20 cellular contexts compared by ENCODE assay signal in genomic region chr11:111426615-111427014, GRCh38. TPM values are rescaled to one million over a fixed set of nuclear protein-coding genes. Genes with fewer than 3 reads are reported as not detected.
DNase-seq lines count a peak whose midpoint lies in the region; ATAC-seq and TF ChIP-seq lines count a peak whose summit lies in the region.
"Had no signal": no experiment of that assay in that cellular context is flagged by ENCODE, and none has a peak within 500 bp of the region (broad histone marks: within the 10 kb centered on the region; RNA-seq: fewer than 3 reads in every experiment).

No MANE protein-coding gene starts in this region.

- peaks cover 15% of the 10 kb centered on the region for H3K4me1 ChIP-seq in mammary epithelial cell (ENCODE audit: insufficient read depth, low read length)
- H3K4me1 ChIP-seq: right atrium auricular region, testis had no signal

- no peaks in the 10 kb centered on the region for H3K9me3 Mint-ChIP-seq in stimulated activated memory B cell treated with anti-CD40 and anti-IgM and Interleukin-4, amounts not matched to agents 10 μg/mL and 1 μg/mL and 100 μg/mL, for 72 hours
- H3K9me3 Mint-ChIP-seq: activated naive CD4-positive, alpha-beta T cell treated with anti-CD3 and anti-CD28 coated beads, Interleukin-2, amount 50 U/mL, for 72 hours; CD8-positive, alpha-beta memory T cell; natural killer cell treated with Interleukin-12 subunit alpha and Interleukin-12 subunit beta and Interleukin-15 and Interleukin-18, amount 100 ng/mL, for 72 hours; T-helper 1 cell treated with Interleukin-12 subunit alpha and Interleukin-12 subunit beta and Interleukin-4 antibody, amounts not matched to agents 30 μg/mL and 1 μg/mL, for 36 hours had no signal

- no peaks in the 10 kb centered on the region for H3K9me3 ChIP-seq in mammary epithelial cell (replicated peaks; ENCODE audit: insufficient read depth, low read length)
- H3K9me3 ChIP-seq: right atrium auricular region, testis had no signal

- no TSS peak for BruUV-seq in mammary epithelial cell (replicated peaks; lab: Mats Ljungman, UMichigan)

- DNase-seq in NCI-H446 treated with DMSO at 0.1 percent for 48 hours (lab: John Stamatoyannopoulos, UW) (peak; percentile 44), NCI-H446 (lab: John Stamatoyannopoulos, UW) (no peak), NCI-H146 treated with DMSO at 0.1 percent for 48 hours (lab: John Stamatoyannopoulos, UW; ENCODE audit: unreplicated experiment) (peak; percentile 78), mammary epithelial cell (peak; percentile 86), amygdala (lab: John Stamatoyannopoulos, UW) (no peak)
- DNase-seq in central memory CD4-positive, alpha-beta T cell = no peak
- DNase-seq: ACHN; CD8-positive, alpha-beta memory T cell; effector CD8-positive, alpha-beta T cell; stimulated activated CD4-positive, alpha-beta T cell treated with anti-CD3 and anti-CD28 coated beads, Interleukin-1b, Interleukin-23, amount 100 ng/mL, for 48 hours; testis had no signal

- WGBS in mammary epithelial cell (ENCODE audit: low coverage, missing lambda C conversion rate) = 17% methylated on average over 6 of the region's 6 CpGs

- H3K79me2 ChIP-seq in mammary epithelial cell (ENCODE audit: insufficient read depth, low read length) = no peaks in the 10 kb centered on the region

- no peaks in the 10 kb centered on the region for H3K36me3 ChIP-seq in mammary epithelial cell (ENCODE audit: insufficient read depth, low read length)
- H3K36me3 ChIP-seq: right atrium auricular region had no signal

- peak overlapping the region; percentile 51 for H3K27ac ChIP-seq in mammary epithelial cell (ENCODE audit: insufficient read depth, low read depth, low read length)
- H3K27ac ChIP-seq: right atrium auricular region, testis had no signal

- H3K27me3 Mint-ChIP-seq in stimulated activated memory B cell treated with anti-CD40 and anti-IgM and Interleukin-4, amounts not matched to agents 10 μg/mL and 1 μg/mL and 100 μg/mL, for 72 hours = no peaks in the 10 kb centered on the region

- H3K27ac Mint-ChIP-seq in stimulated activated memory B cell treated with anti-CD40 and anti-IgM and Interleukin-4, amounts not matched to agents 10 μg/mL and 1 μg/mL and 100 μg/mL, for 72 hours = peak overlapping the region; percentile 20
- H3K27ac Mint-ChIP-seq: natural killer cell treated with Interleukin-12 subunit alpha and Interleukin-12 subunit beta and Interleukin-15 and Interleukin-18, amount 100 ng/mL, for 72 hours; T-helper 1 cell treated with Interleukin-12 subunit alpha and Interleukin-12 subunit beta and Interleukin-4 antibody, amounts not matched to agents 30 μg/mL and 1 μg/mL, for 36 hours had no signal

- H3K4me2 ChIP-seq in mammary epithelial cell (ENCODE audit: insufficient read depth, low read depth, low read length) = peak overlapping the region; percentile 62

- H4K20me1 ChIP-seq in mammary epithelial cell (ENCODE audit: insufficient read depth, low read length) = no peaks in the 10 kb centered on the region

- intact Hi-C loops in mammary epithelial cell (cut with micrococcal nuclease) = no loop called here

- TF ChIP-seq CTCF in mammary epithelial cell (conservative IDR thresholded peaks at IDR 0.05 in 1 of 2, IDR thresholded peaks at IDR 0.05 in 1 of 2; ENCODE audit: extremely low read depth in 1 of 2, insufficient read depth in 1 of 2, low read depth in 1 of 2, low read length in 2 of 2) = no peak

- dilution Hi-C loops in mammary epithelial cell (cut with HindIII; ENCODE audit: low sequenced_read_pairs) = loop anchor here (5.0 to 25.0 kb wide), 2 partner anchors 44 to 139 kb away; partner anchors contain the start of gene POU2AF3

- in situ Hi-C loops in mammary epithelial cell (cut with MboI; ENCODE audit: low sequenced_read_pairs in 2 of 2) = loop anchor here in 1 of 2 donors (25.0 kb wide), 1 partner anchor 964 kb away; no protein-coding TSS in a partner anchor

- no peaks in the 10 kb centered on the region for H3K27me3 ChIP-seq in mammary epithelial cell (ENCODE audit: insufficient read depth, low read length)
- H3K27me3 ChIP-seq: right atrium auricular region, testis had no signal

- no peak overlapping the region for H3K9ac ChIP-seq in mammary epithelial cell (ENCODE audit: insufficient read depth, low read length)

- ATAC-seq in stimulated activated memory B cell treated with anti-CD40 and anti-IgM and Interleukin-4, amounts not matched to agents 10 μg/mL and 1 μg/mL and 100 μg/mL, for 72 hours = no peak
- no peak for ATAC-seq in HG03108 (IDR thresholded peaks at IDR 0.05; ENCODE audit: unreplicated experiment)
- ATAC-seq: activated naive CD4-positive, alpha-beta T cell treated with anti-CD3 and anti-CD28 coated beads, Interleukin-2, amount 50 U/mL, for 72 hours; K562; natural killer cell treated with Interleukin-12 subunit alpha and Interleukin-12 subunit beta and Interleukin-15 and Interleukin-18, amount 100 ng/mL, for 72 hours had no signal

- H3K4me3 Mint-ChIP-seq in stimulated activated memory B cell treated with anti-CD40 and anti-IgM and Interleukin-4, amounts not matched to agents 10 μg/mL and 1 μg/mL and 100 μg/mL, for 72 hours = no peak overlapping the region
- H3K4me3 Mint-ChIP-seq: CD8-positive, alpha-beta memory T cell; natural killer cell treated with Interleukin-12 subunit alpha and Interleukin-12 subunit beta and Interleukin-15 and Interleukin-18, amount 100 ng/mL, for 72 hours; T-helper 1 cell treated with Interleukin-12 subunit alpha and Interleukin-12 subunit beta and Interleukin-4 antibody, amounts not matched to agents 30 μg/mL and 1 μg/mL, for 36 hours had no signal

- H3K4me1 Mint-ChIP-seq in stimulated activated memory B cell treated with anti-CD40 and anti-IgM and Interleukin-4, amounts not matched to agents 10 μg/mL and 1 μg/mL and 100 μg/mL, for 72 hours = peaks cover 26% of the 10 kb centered on the region
- H3K4me1 Mint-ChIP-seq: CD8-positive, alpha-beta memory T cell had no signal

- H3K36me3 Mint-ChIP-seq in stimulated activated memory B cell treated with anti-CD40 and anti-IgM and Interleukin-4, amounts not matched to agents 10 μg/mL and 1 μg/mL and 100 μg/mL, for 72 hours = no peaks in the 10 kb centered on the region
- H3K36me3 Mint-ChIP-seq: activated naive CD4-positive, alpha-beta T cell treated with anti-CD3 and anti-CD28 coated beads, Interleukin-2, amount 50 U/mL, for 72 hours; CD8-positive, alpha-beta memory T cell; natural killer cell treated with Interleukin-12 subunit alpha and Interleukin-12 subunit beta and Interleukin-15 and Interleukin-18, amount 100 ng/mL, for 72 hours had no signal

- H2AFZ ChIP-seq in mammary epithelial cell (ENCODE audit: low read depth, low read length) = peak overlapping the region; percentile 81

- no peak overlapping the region for H3K4me3 ChIP-seq in mammary epithelial cell (replicated peaks in 1 of 3; ENCODE audit: insufficient read depth in 1 of 3, low read depth in 2 of 3, low read length in 3 of 3)
- H3K4me3 ChIP-seq: K562, right atrium auricular region, testis had no signal

- CTCF ChIA-PET in mammary epithelial cell (lab: Charles Lee; ENCODE audit: low non-redundant PET) = interaction anchor here (0.7 kb wide), 1 partner anchor 991 kb away, joined by 4 read pairs; no protein-coding TSS in a partner anchor

RNA-seq across cellular contexts. Expression of gene POU2AF1, which starts 47.5 kb away (rescaled TPM):
- under 1 TPM; 0.33 to 0.56 TPM for total RNA-seq in mammary epithelial cell
- 0.10 TPM for polyA plus RNA-seq in mammary epithelial cell
- not detected for polyA minus RNA-seq in mammary epithelial cell
- total RNA-seq: lung microvascular endothelial cell, NCI-H460 had no signal
- polyA plus RNA-seq: CD8-positive, alpha-beta memory T cell; K562 had no signal

Comparison
In these comparisons a context has a peak if more than half of its experiments do, and no peak if none do; other contexts are left out.
1. DNase-seq: peak in NCI-H446 treated with DMSO at 0.1 percent for 48 hours (single experiment), NCI-H146 treated with DMSO at 0.1 percent for 48 hours (single experiment) and mammary epithelial cell (single experiment); none in NCI-H446 (0 of 2), amygdala (0 of 56) and central memory CD4-positive, alpha-beta T cell (single experiment).